ENCODE assay signal across 19 cellular contexts in the genomic region with DNA sequence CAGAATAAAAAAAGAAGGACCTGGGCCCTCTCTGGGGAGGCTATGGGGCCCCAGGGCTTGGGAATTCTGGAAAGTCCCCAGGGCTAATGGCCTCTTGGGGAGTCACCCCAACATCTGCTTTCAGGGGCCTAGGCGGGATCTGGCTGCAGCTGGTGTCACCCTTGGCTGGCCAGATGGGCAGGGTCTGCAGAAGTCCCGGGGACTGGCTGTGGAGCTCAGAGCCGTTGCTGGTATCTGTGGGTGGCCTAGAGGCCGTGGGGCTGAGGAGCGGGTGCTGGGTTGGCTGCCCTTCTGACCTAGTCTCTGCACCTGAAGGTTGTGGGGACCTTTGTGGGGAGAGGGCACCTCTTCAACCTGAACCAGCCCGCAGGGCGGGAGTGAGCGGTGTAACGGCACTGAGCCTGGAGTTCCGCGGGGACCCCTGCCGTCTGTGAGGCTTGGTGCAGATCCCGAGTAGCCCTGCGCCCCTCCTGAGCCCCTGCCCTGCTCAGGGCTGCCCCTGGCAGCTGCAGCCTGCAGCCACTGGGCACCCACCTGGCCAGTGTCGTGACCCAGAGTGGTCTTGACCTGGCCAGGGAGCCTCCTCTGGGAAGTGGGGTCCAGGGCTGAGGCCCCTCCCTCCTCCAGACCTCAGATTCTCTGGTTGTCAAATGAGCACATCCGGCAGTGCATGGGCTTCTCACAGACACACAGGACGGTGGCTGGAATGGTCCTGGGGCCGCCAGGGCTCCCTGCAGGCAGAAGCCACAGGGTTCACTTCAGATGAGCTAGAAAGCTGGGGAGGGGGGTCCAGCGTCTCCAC. TPM values are rescaled to one million over a fixed set of nuclear protein-coding genes. Genes with fewer than 3 reads are reported as not detected.
A peak's percentile ranks its signal among the peaks of the same experiment; 100 is the strongest.
DNase-seq lines count a peak whose midpoint lies in the region; ATAC-seq and TF ChIP-seq lines count a peak whose summit lies in the region.
"Had no signal": no experiment of that assay in that cellular context is flagged by ENCODE, and none has a peak within 500 bp of the region (broad histone marks: within the 10 kb centered on the region; RNA-seq: fewer than 3 reads in every experiment).

No MANE protein-coding gene starts in this region.

- H3K36me3 ChIP-seq in right atrium auricular region (no peaks in the 10 kb centered on the region), psoas muscle (ENCODE audit: insufficient read depth in 1 of 2, low read depth in 1 of 2) (no peaks in the 10 kb centered on the region)

- peaks cover 3% of the 10 kb centered on the region for H3K9me3 Mint-ChIP-seq in natural killer cell treated with Interleukin-12 subunit alpha and Interleukin-12 subunit beta and Interleukin-15 and Interleukin-18, amount 100 ng/mL, for 72 hours
- peaks cover 0 to 2% of the 10 kb centered on the region in 2 donors for H3K9me3 Mint-ChIP-seq in natural killer cell
- H3K9me3 Mint-ChIP-seq: CD8-positive, alpha-beta T cell; HFFc6 had no signal

- H3K36me3 Mint-ChIP-seq in natural killer cell treated with Interleukin-12 subunit alpha and Interleukin-12 subunit beta and Interleukin-15 and Interleukin-18, amount 100 ng/mL, for 72 hours: no peaks in the 10 kb centered on the region
- no peaks in the 10 kb centered on the region for H3K36me3 Mint-ChIP-seq in natural killer cell
- H3K36me3 Mint-ChIP-seq: CD14-positive monocyte; CD8-positive, alpha-beta T cell had no signal

- H3K27ac Mint-ChIP-seq in natural killer cell treated with Interleukin-12 subunit alpha and Interleukin-12 subunit beta and Interleukin-15 and Interleukin-18, amount 100 ng/mL, for 72 hours: no peak overlapping the region
- no peak overlapping the region for H3K27ac Mint-ChIP-seq in natural killer cell
- H3K27ac Mint-ChIP-seq: CD14-positive monocyte; CD8-positive, alpha-beta T cell; HFFc6 had no signal

- DNase-seq in Right ventricle myocardium inferior (ENCODE audit: missing footprints) (peak; percentile 55), right atrium auricular region (ENCODE audit: low spot score) (no peak), natural killer cell (no peak), psoas muscle (peak; percentile 7 to 27), NCI-H526 (lab: John Stamatoyannopoulos, UW) (no peak)
- DNase-seq in natural killer cell treated with Interleukin-12 subunit alpha and Interleukin-12 subunit beta and Interleukin-15 and Interleukin-18, amount 100 ng/mL, for 72 hours (ENCODE audit: low spot score): no peak
- DNase-seq: CD8-positive, alpha-beta T cell; COR-L47; DMS153; DMS79 treated with DMSO at 0.1 percent for 48 hours; EL; HCEC 1CT; HFFc6 had no signal

- no peaks in the 10 kb centered on the region for H3K27me3 ChIP-seq in right atrium auricular region
- H3K27me3 ChIP-seq in psoas muscle (ENCODE audit: insufficient read depth in 3 of 3, low read length in 2 of 3): peaks cover 0 to 26% (median 8%) of the 10 kb centered on the region in 3 donors

- TF ChIP-seq CTCF in right atrium auricular region (IDR thresholded peaks at IDR 0.05) (no peak), natural killer cell (IDR thresholded peaks at IDR 0.05) (no peak), psoas muscle (IDR thresholded peaks at IDR 0.05) (no peak)

- H3K27ac ChIP-seq in right atrium auricular region (no peak overlapping the region), psoas muscle (no peak overlapping the region)
- H3K27ac ChIP-seq: 22Rv1 had no signal

- H3K4me1 ChIP-seq in right atrium auricular region (no peaks in the 10 kb centered on the region), psoas muscle (no peaks in the 10 kb centered on the region)

- ATAC-seq in Right ventricle myocardium inferior: no peak
- ATAC-seq in natural killer cell treated with Interleukin-12 subunit alpha and Interleukin-12 subunit beta and Interleukin-15 and Interleukin-18, amount 100 ng/mL, for 72 hours: peak; percentile 21 to 37
- ATAC-seq in natural killer cell: no peak
- ATAC-seq in psoas muscle: no peak
- ATAC-seq in GM21723 (IDR thresholded peaks at IDR 0.05; ENCODE audit: unreplicated experiment): no peak
- ATAC-seq: CD8-positive, alpha-beta T cell had no signal

- intact Hi-C loops in Right ventricle myocardium inferior (cut with DNase I): no loop called here
- intact Hi-C loops in natural killer cell (cut with micrococcal nuclease): no loop called here
- intact Hi-C loops in psoas muscle (cut with DNase I): no loop called here

- WGBS in psoas muscle, 3 donors: 68 to 71% (median 70%) methylated on average over 17 to 19 of the region's 19 CpGs

- peaks cover 2 to 8% of the 10 kb centered on the region in 2 donors for H3K27me3 Mint-ChIP-seq in natural killer cell treated with Interleukin-12 subunit alpha and Interleukin-12 subunit beta and Interleukin-15 and Interleukin-18, amount 100 ng/mL, for 72 hours
- no peaks in the 10 kb centered on the region for H3K27me3 Mint-ChIP-seq in natural killer cell (ENCODE audit: low read depth in 2 of 2)

- H3K4me3 ChIP-seq in right atrium auricular region (no peak overlapping the region), psoas muscle (no peak overlapping the region)

- no peaks in the 10 kb centered on the region for H3K4me1 Mint-ChIP-seq in natural killer cell treated with Interleukin-12 subunit alpha and Interleukin-12 subunit beta and Interleukin-15 and Interleukin-18, amount 100 ng/mL, for 72 hours (ENCODE audit: low read depth in 2 of 2)
- no peaks in the 10 kb centered on the region for H3K4me1 Mint-ChIP-seq in natural killer cell
- H3K4me1 Mint-ChIP-seq: CD14-positive monocyte had no signal

- H3K9me3 ChIP-seq in right atrium auricular region: no peaks in the 10 kb centered on the region
- no peaks in the 10 kb centered on the region for H3K9me3 ChIP-seq in psoas muscle

- H3K4me3 Mint-ChIP-seq in natural killer cell treated with Interleukin-12 subunit alpha and Interleukin-12 subunit beta and Interleukin-15 and Interleukin-18, amount 100 ng/mL, for 72 hours: no peak overlapping the region
- no peak overlapping the region for H3K4me3 Mint-ChIP-seq in natural killer cell
- H3K4me3 Mint-ChIP-seq: CD14-positive monocyte; CD8-positive, alpha-beta T cell; HFFc6 had no signal

RNA-seq across cellular contexts. Expression of a gene that starts 51.5 kb away (rescaled TPM):
- not detected for total RNA-seq in Right ventricle myocardium inferior
- total RNA-seq in right atrium auricular region: not detected
- total RNA-seq in natural killer cell treated with Interleukin-12 subunit alpha and Interleukin-12 subunit beta and Interleukin-15 and Interleukin-18, amount 100 ng/mL, for 72 hours: not detected
- not detected for total RNA-seq in natural killer cell
- not detected for total RNA-seq in psoas muscle
- polyA plus RNA-seq in psoas muscle: not detected
- total RNA-seq: CD8-positive, alpha-beta T cell; H4; HFFc6; HT1080 had no signal
- polyA plus RNA-seq: BJ, CD14-positive monocyte had no signal

Comparison
In these comparisons a context has a peak if more than half of its experiments do, and no peak if none do; other contexts are left out.
1. ATAC-seq: peak in natural killer cell treated with Interleukin-12 subunit alpha and Interleukin-12 subunit beta and Interleukin-15 and Interleukin-18, amount 100 ng/mL, for 72 hours (2 of 2); none in Right ventricle myocardium inferior (single experiment), natural killer cell (0 of 3), psoas muscle (0 of 4) and GM21723 (single experiment).
2. DNase-seq: peak in Right ventricle myocardium inferior (single experiment) and psoas muscle (2 of 2); none in right atrium auricular region (single experiment), natural killer cell treated with Interleukin-12 subunit alpha and Interleukin-12 subunit beta and Interleukin-15 and Interleukin-18, amount 100 ng/mL, for 72 hours (single experiment), natural killer cell (single experiment) and NCI-H526 (0 of 2).